In the genomic region with DNA sequence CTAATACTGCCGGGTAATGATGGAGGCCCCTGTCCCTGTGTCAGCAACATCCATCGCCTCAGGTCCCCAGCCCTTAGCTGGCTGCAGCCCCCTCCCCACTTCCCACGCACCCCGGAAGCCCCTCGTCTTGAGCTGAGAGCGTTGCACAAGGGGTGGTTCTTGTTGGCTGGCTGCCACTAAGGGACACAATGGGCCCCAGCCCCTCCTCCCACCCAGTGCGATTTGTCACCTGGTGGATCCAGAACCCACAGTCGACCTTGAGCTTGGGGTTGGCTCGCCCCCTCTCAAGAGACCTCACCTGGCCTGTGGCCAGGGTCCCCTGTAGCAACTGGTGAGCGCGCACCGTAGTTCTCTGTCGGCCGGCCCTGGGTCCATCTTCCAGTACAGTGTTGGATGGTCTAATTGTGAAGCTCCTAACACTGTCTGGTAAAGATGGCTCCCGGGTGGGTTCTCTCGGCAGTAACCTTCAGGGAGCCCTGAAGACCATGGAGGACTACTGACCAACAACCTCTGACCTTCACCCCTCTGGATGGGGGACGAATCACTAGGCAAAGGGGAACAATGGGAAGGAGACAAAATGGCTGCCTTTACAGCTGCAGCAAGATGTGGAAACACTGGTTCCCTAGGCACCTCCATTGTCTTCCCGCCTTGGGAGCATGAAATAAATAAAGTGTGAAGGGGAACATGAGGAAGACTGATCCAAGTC, we compare ENCODE assay signal across 9 cellular contexts. TPM values are rescaled to one million over a fixed set of nuclear protein-coding genes. Genes with fewer than 3 reads are reported as not detected.
DNase-seq lines count a peak whose midpoint lies in the region; ATAC-seq and TF ChIP-seq lines count a peak whose summit lies in the region.
"Had no signal": no experiment of that assay in that cellular context is flagged by ENCODE, and none has a peak within 500 bp of the region (broad histone marks: within the 10 kb centered on the region; RNA-seq: fewer than 3 reads in every experiment).

No MANE protein-coding gene starts in this region.

- H3K27ac Mint-ChIP-seq in activated T-cell treated with anti-CD3 and anti-CD28 coated beads, Interleukin-2, amount 50 U/mL, for 72 hours: peak overlapping the region; percentile 85
- H3K27ac Mint-ChIP-seq in WTC11 (peak overlapping the region; percentile 95), immature natural killer cell (peak overlapping the region; percentile 46 to 91 (median 86))

- H3K4me1 ChIP-seq in thymus (ENCODE audit: control insufficient read depth, insufficient read depth, low read length): peaks cover 28% of the 10 kb centered on the region

- ATAC-seq in activated T-cell treated with anti-CD3 and anti-CD28 coated beads, Interleukin-2, amount 50 U/mL, for 72 hours (replicated peaks in 1 of 2): no peak
- ATAC-seq in WTC11 (no peak), HG02970 (IDR thresholded peaks at IDR 0.05; ENCODE audit: low FRiP score, unreplicated experiment) (no peak)

- CTCF ChIA-PET in WTC11 (lab: Charles Lee): interaction anchor here (0.7 to 9.7 kb wide), 17 partner anchors 12 to 181 kb away, joined by 3 to 296 read pairs (median 7); partner anchors contain the start of genes ATN1, C12orf57, CDCA3 and LPCAT3

- H3K36me3 Mint-ChIP-seq in activated T-cell treated with anti-CD3 and anti-CD28 coated beads, Interleukin-2, amount 50 U/mL, for 72 hours (ENCODE audit: insufficient read depth in 2 of 2): peaks cover 10 to 19% of the 10 kb centered on the region in 2 donors
- H3K36me3 Mint-ChIP-seq in WTC11 (peaks cover 37% of the 10 kb centered on the region), immature natural killer cell (peaks cover 15 to 39% (median 23%) of the 10 kb centered on the region in 3 donors)

- POLR2A ChIA-PET in WTC11 (lab: Charles Lee): interaction anchor here (0.7 to 6.6 kb wide), 5 partner anchors 19 to 97 kb away, joined by 3 to 167 read pairs (median 5); partner anchors contain the start of genes C12orf57, RNU7-1 and SPSB2

- 94% methylated on average over 18 of the region's 18 CpGs for WGBS in thymus

- no peak for TF ChIP-seq CTCF in WTC11 (IDR thresholded peaks at IDR 0.05)
- no peak for TF ChIP-seq CTCF in GM13976 (IDR thresholded peaks at IDR 0.05; ENCODE audit: borderline replicate concordance, control extremely low read depth, extremely low read depth, insufficient read depth, missing control alignments)

- in situ Hi-C loops in GM13976 (cut with MboI; ENCODE audit: low sequenced_read_pairs, unreplicated experiment): no loop called here

- H3K4me3 ChIP-seq in thymus (ENCODE audit: low read length): peak overlapping the region; percentile 19

- peak overlapping the region; percentile 15 for H3K27ac ChIP-seq in thymus (ENCODE audit: low read depth)

- H3K9me3 ChIP-seq in thymus (ENCODE audit: control insufficient read depth): no peaks in the 10 kb centered on the region

- no peaks in the 10 kb centered on the region for H3K27me3 ChIP-seq in thymus (ENCODE audit: control insufficient read depth, insufficient read depth)

- DNase-seq in activated T-cell treated with anti-CD3 and anti-CD28 coated beads, Interleukin-2, amount 50 U/mL, for 72 hours: no peak
- DNase-seq in activated T-cell treated with anti-CD3 and anti-CD28 coated beads for 4 hours: no peak
- DNase-seq in WTC11 (ENCODE audit: low spot score): no peak
- DNase-seq in immature natural killer cell: no peak
- no peak for DNase-seq in GM13976 (ENCODE audit: low spot score)
- DNase-seq in D341Med (ENCODE audit: low spot score): no peak

- no peak overlapping the region for H3K4me3 Mint-ChIP-seq in activated T-cell treated with anti-CD3 and anti-CD28 coated beads, Interleukin-2, amount 50 U/mL, for 72 hours
- peak overlapping the region; percentile 75 for H3K4me3 Mint-ChIP-seq in WTC11
- H3K4me3 Mint-ChIP-seq in immature natural killer cell: no peak overlapping the region

- no peaks in the 10 kb centered on the region for H3K9me3 Mint-ChIP-seq in activated T-cell treated with anti-CD3 and anti-CD28 coated beads, Interleukin-2, amount 50 U/mL, for 72 hours
- H3K9me3 Mint-ChIP-seq in WTC11: no peaks in the 10 kb centered on the region
- no peaks in the 10 kb centered on the region for H3K9me3 Mint-ChIP-seq in immature natural killer cell

- no peaks in the 10 kb centered on the region for H3K27me3 Mint-ChIP-seq in activated T-cell treated with anti-CD3 and anti-CD28 coated beads, Interleukin-2, amount 50 U/mL, for 72 hours (ENCODE audit: low read depth)
- no peaks in the 10 kb centered on the region for H3K27me3 Mint-ChIP-seq in WTC11 (ENCODE audit: low read depth)
- peaks cover 5 to 17% (median 7%) of the 10 kb centered on the region in 3 donors for H3K27me3 Mint-ChIP-seq in immature natural killer cell (ENCODE audit: low read depth in 3 of 3)

- H3K4me1 Mint-ChIP-seq in activated T-cell treated with anti-CD3 and anti-CD28 coated beads, Interleukin-2, amount 50 U/mL, for 72 hours (ENCODE audit: low read depth): peaks cover 89% of the 10 kb centered on the region
- H3K4me1 Mint-ChIP-seq in WTC11: peaks cover 59% of the 10 kb centered on the region
- peaks cover 47 to 64% of the 10 kb centered on the region in 2 donors for H3K4me1 Mint-ChIP-seq in immature natural killer cell

- peaks cover 59% of the 10 kb centered on the region for H3K36me3 ChIP-seq in thymus (ENCODE audit: control insufficient read depth, insufficient read depth)

TF ChIP-seq in WTC11, 78 proteins besides CTCF, POLR2A, EP300 and RAD21:
- no peak for TF ChIP-seq SOX15 (CRISPR knock-in tag; IDR thresholded peaks at IDR 0.05)
- TF ChIP-seq EMX1 (CRISPR knock-in tag; IDR thresholded peaks at IDR 0.05): no peak

RNA-seq across cellular contexts. Expression of gene PHB2, which starts 6.6 kb away (rescaled TPM):
- total RNA-seq in activated T-cell treated with anti-CD3 and anti-CD28 coated beads, Interleukin-2, amount 50 U/mL, for 72 hours: 100 to 1,000 TPM; 296 to 348 TPM
- 350 to 397 TPM (median 352 TPM) in 3 replicates for total RNA-seq in WTC11 (2021)
- 100 to 1,000 TPM; 121 to 141 (median 136) TPM for polyA plus RNA-seq in immature natural killer cell
- polyA plus RNA-seq in thymus: 149 TPM

RNA-seq across cellular contexts. Expression of gene EMG1, which starts 6.8 kb away (rescaled TPM):
- 10 to 100 TPM; 44.9 to 45.7 TPM for total RNA-seq in activated T-cell treated with anti-CD3 and anti-CD28 coated beads, Interleukin-2, amount 50 U/mL, for 72 hours
- 59.3 to 78.6 TPM (median 59.8 TPM) in 3 replicates for total RNA-seq in WTC11 (2021)
- polyA plus RNA-seq in immature natural killer cell (10 to 100 TPM; 46.2 to 83.8 (median 65.5) TPM), thymus (27.6 TPM)

RNA-seq across cellular contexts. Expression of gene PTPN6, which starts 12.7 kb away (rescaled TPM):
- total RNA-seq in activated T-cell treated with anti-CD3 and anti-CD28 coated beads, Interleukin-2, amount 50 U/mL, for 72 hours: 100 to 1,000 TPM; 238 to 313 TPM
- total RNA-seq in WTC11 (2021): 27.1 to 34.7 TPM (median 34.5 TPM) in 3 replicates
- polyA plus RNA-seq in immature natural killer cell (100 to 1,000 TPM; 231 to 513 (median 294) TPM), thymus (213 TPM)

RNA-seq across cellular contexts. Expression of gene C12orf57, which starts 20.1 kb away (rescaled TPM):
- total RNA-seq in activated T-cell treated with anti-CD3 and anti-CD28 coated beads, Interleukin-2, amount 50 U/mL, for 72 hours: 100 to 1,000 TPM; 259 to 301 TPM
- 158 to 181 TPM (median 172 TPM) in 3 replicates for total RNA-seq in WTC11 (2021)
- polyA plus RNA-seq in immature natural killer cell (100 to 1,000 TPM in 2 of 3 donors, 10 to 100 TPM in 1; 83.7 to 315 (median 170) TPM), thymus (421 TPM)

RNA-seq across cellular contexts. Expression of gene RNU7-1, which starts 20.3 kb away (rescaled TPM):
- not detected for total RNA-seq in activated T-cell treated with anti-CD3 and anti-CD28 coated beads, Interleukin-2, amount 50 U/mL, for 72 hours
- not detected in 3 replicates for total RNA-seq in WTC11 (2021)
- polyA plus RNA-seq in immature natural killer cell: not detected
- polyA plus RNA-seq in thymus: not detected
- total RNA-seq: T-helper 1 cell treated with Interleukin-12 subunit alpha and Interleukin-12 subunit beta and Interleukin-4 antibody, amounts not matched to agents 30 ng/mL and 1 ng/mL, for 36 hours had no signal
